In the genomic region with DNA sequence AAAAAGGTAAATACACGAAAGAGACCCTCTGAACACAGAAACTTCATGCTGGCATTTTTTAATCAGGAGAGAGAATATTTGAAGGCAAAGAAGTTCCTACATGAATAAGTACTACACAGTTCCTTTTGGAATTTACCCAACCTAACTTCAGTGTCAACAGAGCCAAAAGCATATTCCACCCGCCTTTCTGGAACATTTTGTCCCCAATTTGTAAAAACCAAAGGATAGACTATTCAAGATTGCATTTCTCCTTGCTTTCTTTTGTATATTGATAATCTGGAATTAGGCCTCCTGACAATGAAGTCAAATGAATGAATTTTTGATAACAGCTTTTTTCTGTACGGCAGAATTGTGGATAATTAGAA, we compare ENCODE assay signal across 14 cellular contexts. TPM values are rescaled to one million over a fixed set of nuclear protein-coding genes. Genes with fewer than 3 reads are reported as not detected.
A peak's percentile ranks its signal among the peaks of the same experiment; 100 is the strongest.
DNase-seq lines count a peak whose midpoint lies in the region; ATAC-seq, FAIRE-seq and TF ChIP-seq lines count a peak whose summit lies in the region.
"Had no signal": no experiment of that assay in that cellular context is flagged by ENCODE, and none has a peak within 500 bp of the region (broad histone marks: within the 10 kb centered on the region; RNA-seq: fewer than 3 reads in every experiment).

No MANE protein-coding gene starts in this region.

- no peak for TF ChIP-seq EP300 in neural cell (conservative IDR thresholded peaks at IDR 0.05; ENCODE audit: poor library complexity, severe bottlenecking)

- intact Hi-C loops in ascending aorta (cut with DNase I) (loop anchor here (1.0 kb wide), 1 partner anchor 30 kb away; no protein-coding TSS in a partner anchor), esophagus squamous epithelium (cut with DNase I) (no loop called here), tibial artery (cut with DNase I; ENCODE audit: low total_unique reads) (no loop called here)

- FAIRE-seq in urothelium cell line (lab: Jason Lieb, UNC), result no peak

- H3K79me2 ChIP-seq in neural cell (replicated peaks; ENCODE audit: insufficient read depth, low read length), result no peaks in the 10 kb centered on the region

- H3K36me3 ChIP-seq in ascending aorta, result peaks cover 4 to 5% of the 10 kb centered on the region in 2 donors
- H3K36me3 ChIP-seq in esophagus squamous epithelium, result peaks cover 0 to 16% (median 0%) of the 10 kb centered on the region in 3 donors
- no peaks in the 10 kb centered on the region for H3K36me3 ChIP-seq in neural cell (ENCODE audit: insufficient read depth, low read length)
- peaks cover 20 to 26% (median 23%) of the 10 kb centered on the region in 3 donors for H3K36me3 ChIP-seq in tibial artery

- H3K4me2 ChIP-seq in neural cell (ENCODE audit: low read length), result peak overlapping the region; percentile 64

- TF ChIP-seq CTCF in ascending aorta (IDR thresholded peaks at IDR 0.05) (no peak), esophagus squamous epithelium (IDR thresholded peaks at IDR 0.05) (no peak), neural cell (IDR thresholded peaks at IDR 0.05; ENCODE audit: poor library complexity, severe bottlenecking) (no peak), tibial artery (IDR thresholded peaks at IDR 0.05) (peak in 1 of 2 experiments; percentile 6)

- WGBS in esophagus squamous epithelium, 2 donors, result 29 to 61% methylated on average over 3 of the region's 3 CpGs

- H4K20me1 ChIP-seq in neural cell (ENCODE audit: insufficient read depth), result no peaks in the 10 kb centered on the region

- H3K9me3 ChIP-seq in ascending aorta (no peaks in the 10 kb centered on the region), esophagus squamous epithelium (no peaks in the 10 kb centered on the region), neural cell (ENCODE audit: low read length) (no peaks in the 10 kb centered on the region), tibial artery (no peaks in the 10 kb centered on the region)

- peak overlapping the region; percentile 34 for H3K9ac ChIP-seq in neural cell (ENCODE audit: low read length)

- no peaks in the 10 kb centered on the region for H3K9me2 ChIP-seq in neural cell (ENCODE audit: insufficient read depth, low read length)

- H3F3A ChIP-seq in neural cell (ENCODE audit: insufficient read depth, low read length, poor library complexity, severe bottlenecking), result no peaks in the 10 kb centered on the region

- H3K27ac ChIP-seq in ascending aorta (peak overlapping the region; percentile 72 to 88), esophagus squamous epithelium (peak overlapping the region; percentile 20 to 84 (median 77)), neural cell (ENCODE audit: low read length) (peak overlapping the region; percentile 78), tibial artery (peak overlapping the region; percentile 86 to 92)
- H3K27ac ChIP-seq: RWPE1 had no signal

- DNase-seq in ascending aorta (ENCODE audit: low spot score in 2 of 2) (no peak), esophagus squamous epithelium (lab: John Stamatoyannopoulos, UW) (no peak), tibial artery (no peak), urothelium cell line (ENCODE audit: low spot score) (no peak)
- DNase-seq: activated CD4-positive, alpha-beta T cell treated with anti-CD3 and anti-CD28 coated beads, Interleukin-2, amount 50 U/mL, for 4 hours; activated naive CD4-positive, alpha-beta T cell treated with anti-CD3 and anti-CD28 coated beads, Interleukin-2, amount 50 U/mL, for 16 hours; activated T-cell treated with anti-CD3 and anti-CD28 coated beads, Interleukin-2, amount 50 U/mL, for 24 hours; HFFc6; NCI-H226; NK-92 treated with Interleukin-12 subunit alpha and Interleukin-12 subunit beta, amount 100 ng/mL, for 24 hours had no signal

- ATAC-seq in GM19328 (IDR thresholded peaks at IDR 0.05; ENCODE audit: unreplicated experiment) (no peak), GM21717 (IDR thresholded peaks at IDR 0.05; ENCODE audit: unreplicated experiment) (no peak)

- peak overlapping the region; percentile 21 for H2AFZ ChIP-seq in neural cell (ENCODE audit: low read depth, low read length)

- H3K4me1 ChIP-seq in ascending aorta (peaks cover 4 to 11% of the 10 kb centered on the region in 2 donors), esophagus squamous epithelium (peaks cover 0 to 13% (median 4%) of the 10 kb centered on the region in 3 donors), tibial artery (peaks cover 0 to 26% (median 13%) of the 10 kb centered on the region in 4 donors)

- H3K27me3 ChIP-seq in ascending aorta (no peaks in the 10 kb centered on the region), esophagus squamous epithelium (no peaks in the 10 kb centered on the region), neural cell (ENCODE audit: insufficient read depth, low read depth, low read length) (no peaks in the 10 kb centered on the region), tibial artery (no peaks in the 10 kb centered on the region)

- H3K4me3 ChIP-seq in ascending aorta (peak overlapping the region in 1 of 2 donors; percentile 9), esophagus squamous epithelium (no peak overlapping the region), neural cell (ENCODE audit: low read length) (peak overlapping the region; percentile 48), tibial artery (no peak overlapping the region)

- no peak for TF ChIP-seq RAD21 in neural cell (conservative IDR thresholded peaks at IDR 0.05)

- no peak for TF ChIP-seq POLR2A in esophagus squamous epithelium (IDR thresholded peaks at IDR 0.05)

TF ChIP-seq in neural cell, 6 proteins besides CTCF, POLR2A, EP300 and RAD21:
- TF ChIP-seq TAF1 (IDR thresholded peaks at IDR 0.05; ENCODE audit: low read depth) (no peak), EZH2 (IDR thresholded peaks at IDR 0.05; ENCODE audit: borderline replicate concordance, insufficient read depth, low read length, poor library complexity, severe bottlenecking) (no peak), SMC3 (conservative IDR thresholded peaks at IDR 0.05; ENCODE audit: poor library complexity) (no peak), POLR2AphosphoS5 (IDR thresholded peaks at IDR 0.05) (no peak), MXI1 (conservative IDR thresholded peaks at IDR 0.05; ENCODE audit: poor library complexity, severe bottlenecking) (no peak)
- TF ChIP-seq, protein P1, sequence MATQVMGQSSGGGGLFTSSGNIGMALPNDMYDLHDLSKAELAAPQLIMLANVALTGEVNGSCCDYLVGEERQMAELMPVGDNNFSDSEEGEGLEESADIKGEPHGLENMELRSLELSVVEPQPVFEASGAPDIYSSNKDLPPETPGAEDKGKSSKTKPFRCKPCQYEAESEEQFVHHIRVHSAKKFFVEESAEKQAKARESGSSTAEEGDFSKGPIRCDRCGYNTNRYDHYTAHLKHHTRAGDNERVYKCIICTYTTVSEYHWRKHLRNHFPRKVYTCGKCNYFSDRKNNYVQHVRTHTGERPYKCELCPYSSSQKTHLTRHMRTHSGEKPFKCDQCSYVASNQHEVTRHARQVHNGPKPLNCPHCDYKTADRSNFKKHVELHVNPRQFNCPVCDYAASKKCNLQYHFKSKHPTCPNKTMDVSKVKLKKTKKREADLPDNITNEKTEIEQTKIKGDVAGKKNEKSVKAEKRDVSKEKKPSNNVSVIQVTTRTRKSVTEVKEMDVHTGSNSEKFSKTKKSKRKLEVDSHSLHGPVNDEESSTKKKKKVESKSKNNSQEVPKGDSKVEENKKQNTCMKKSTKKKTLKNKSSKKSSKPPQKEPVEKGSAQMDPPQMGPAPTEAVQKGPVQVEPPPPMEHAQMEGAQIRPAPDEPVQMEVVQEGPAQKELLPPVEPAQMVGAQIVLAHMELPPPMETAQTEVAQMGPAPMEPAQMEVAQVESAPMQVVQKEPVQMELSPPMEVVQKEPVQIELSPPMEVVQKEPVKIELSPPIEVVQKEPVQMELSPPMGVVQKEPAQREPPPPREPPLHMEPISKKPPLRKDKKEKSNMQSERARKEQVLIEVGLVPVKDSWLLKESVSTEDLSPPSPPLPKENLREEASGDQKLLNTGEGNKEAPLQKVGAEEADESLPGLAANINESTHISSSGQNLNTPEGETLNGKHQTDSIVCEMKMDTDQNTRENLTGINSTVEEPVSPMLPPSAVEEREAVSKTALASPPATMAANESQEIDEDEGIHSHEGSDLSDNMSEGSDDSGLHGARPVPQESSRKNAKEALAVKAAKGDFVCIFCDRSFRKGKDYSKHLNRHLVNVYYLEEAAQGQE (IDR thresholded peaks at IDR 0.05; ENCODE audit: borderline replicate concordance), result no peak
TF ChIP-seq in neural cell: peak in this region for 0.

RNA-seq across cellular contexts. Expression of a gene that starts 39.4 kb away (rescaled TPM):
- total RNA-seq in ascending aorta, result 16.7 TPM
- 1 to 10 TPM; 2.5 to 5.7 (median 2.8) TPM for total RNA-seq in esophagus squamous epithelium
- polyA plus RNA-seq in neural cell, result 0.42 and 0.89 TPM in 2 replicates
- polyA minus RNA-seq in neural cell, result 0.35 and 0.49 TPM in 2 replicates
